Comparison of ENCODE assay signal across 8 cellular contexts in genomic region chr17:83079340-83079747, GRCh38. TPM values are rescaled to one million over a fixed set of nuclear protein-coding genes. Genes with fewer than 3 reads are reported as not detected.
DNase-seq lines count a peak whose midpoint lies in the region; ATAC-seq and TF ChIP-seq lines count a peak whose summit lies in the region.

METRNL (plus strand) TSS chr17:83079609; CDS start chr17:83079816, 207 bp downstream.

- H3K9me2 ChIP-seq in Loucy (replicated peaks; ENCODE audit: low read depth, low read length): no peaks in the 10 kb centered on the region

- peaks cover 8% of the 10 kb centered on the region for H4K20me1 ChIP-seq in Loucy (ENCODE audit: insufficient read depth, low read length, poor library complexity, severe bottlenecking)

- H3K9me3 Mint-ChIP-seq in activated CD4-positive, alpha-beta T cell treated with anti-CD3 and anti-CD28 coated beads for 36 hours (ENCODE audit: low read depth): no peaks in the 10 kb centered on the region

- DNase-seq in AG08396 (ENCODE audit: low spot score) (peak; percentile 97), dermis microvascular lymphatic vessel endothelial cell (ENCODE audit: low read depth in 2 of 2) (peak in 1 of 2 donors; percentile 70), left lung (peak; percentile 85 to 95)
- peak; percentile 82 for DNase-seq in activated CD4-positive, alpha-beta T cell treated with anti-CD3 and anti-CD28 coated beads for 36 hours
- DNase-seq in stimulated activated CD4-positive, alpha-beta T cell treated with anti-CD3 and anti-CD28 coated beads, Interleukin-2, amount 100 ng/mL, for 4 hours (ENCODE audit: low read depth): peak; percentile 13

- no peak within 1 kb of the TSS for H3K27ac Mint-ChIP-seq in activated CD4-positive, alpha-beta T cell treated with anti-CD3 and anti-CD28 coated beads for 36 hours

- H2AFZ ChIP-seq in Loucy (ENCODE audit: low read length): no peak within 1 kb of the TSS; the same call in 1 of the 2 replicates

- peak within 1 kb of the TSS; percentile 73 to 81 for H3K27ac ChIP-seq in left lung

- H3K36me3 Mint-ChIP-seq in activated CD4-positive, alpha-beta T cell treated with anti-CD3 and anti-CD28 coated beads for 36 hours (ENCODE audit: low read depth): peaks cover 4% of the 10 kb centered on the region

- H3K27me3 Mint-ChIP-seq in activated CD4-positive, alpha-beta T cell treated with anti-CD3 and anti-CD28 coated beads for 36 hours: peaks cover 7% of the 10 kb centered on the region

- H3K36me3 ChIP-seq in Loucy (ENCODE audit: insufficient read depth, low read length) (no peaks in the 10 kb centered on the region), left lung (peaks cover 0 to 6% of the 10 kb centered on the region in 2 donors)

- H3K4me1 ChIP-seq in Loucy (ENCODE audit: insufficient read depth, low read length, poor library complexity, severe bottlenecking) (peaks cover 28% of the 10 kb centered on the region), left lung (peaks cover 22 to 45% of the 10 kb centered on the region in 2 donors)

- peak; percentile 21 for ATAC-seq in activated CD4-positive, alpha-beta T cell treated with anti-CD3 and anti-CD28 coated beads for 36 hours
- ATAC-seq in left lung (peak; percentile 45), GM21737 (IDR thresholded peaks at IDR 0.05; ENCODE audit: unreplicated experiment) (no peak)

- intact Hi-C loops in activated CD4-positive, alpha-beta T cell treated with anti-CD3 and anti-CD28 coated beads for 36 hours (cut with DNase I, micrococcal nuclease): loop anchor here in 1 of 2 experiments (1.0 kb wide), 2 partner anchors 28 to 363 kb away; partner anchors contain the start of gene FN3KRP
- intact Hi-C loops in left lung (cut with DNase I): no loop called here

- H3K4me3 ChIP-seq in Loucy (ENCODE audit: low read length, poor library complexity, severe bottlenecking): peak within 1 kb of the TSS; percentile 69
- H3K4me3 ChIP-seq in left lung: peak within 1 kb of the TSS; percentile 62 to 76

- peak; percentile 60 for TF ChIP-seq POLR2A in GM18951 (IDR thresholded peaks at IDR 0.05; ENCODE audit: extremely low read depth, insufficient read depth, insufficient read length)

- POLR2A ChIA-PET in activated CD4-positive, alpha-beta T cell treated with anti-CD3 and anti-CD28 coated beads for 36 hours (lab: Charles Lee): no interaction called here

- peak within 1 kb of the TSS; percentile 54 for H3K4me2 ChIP-seq in Loucy (ENCODE audit: low read depth, low read length, poor library complexity, severe bottlenecking)

- TF ChIP-seq CTCF in Loucy (conservative IDR thresholded peaks at IDR 0.05; ENCODE audit: low read length) (no peak), left lung (IDR thresholded peaks at IDR 0.05) (no peak)

- no peaks in the 10 kb centered on the region for H3K9me3 ChIP-seq in Loucy (ENCODE audit: insufficient read depth, low read depth, low read length)
- no peaks in the 10 kb centered on the region for H3K9me3 ChIP-seq in left lung

- H3K79me2 ChIP-seq in Loucy (ENCODE audit: insufficient read depth, low read length): 0 out of 2 replicates have a peak, but pooled peaks cover 1% of the 10 kb centered on the region

- in situ Hi-C loops in GM18951 (cut with MboI; ENCODE audit: low sequenced_read_pairs, unreplicated experiment): no loop called here

- H3K4me3 Mint-ChIP-seq in activated CD4-positive, alpha-beta T cell treated with anti-CD3 and anti-CD28 coated beads for 36 hours: peak within 1 kb of the TSS; percentile 41

- peaks cover 26% of the 10 kb centered on the region for H3K4me1 Mint-ChIP-seq in activated CD4-positive, alpha-beta T cell treated with anti-CD3 and anti-CD28 coated beads for 36 hours

- H3K27me3 ChIP-seq in Loucy (ENCODE audit: insufficient read depth, low read length, poor library complexity, severe bottlenecking) (no peaks in the 10 kb centered on the region), left lung (peaks cover 0 to 46% of the 10 kb centered on the region in 2 donors)

- peaks cover 8% of the 10 kb centered on the region; the same call in 1 of the 2 replicates for H3F3A ChIP-seq in Loucy (ENCODE audit: low read depth)

- no peak within 1 kb of the TSS for H3K9ac ChIP-seq in Loucy (ENCODE audit: low read depth, low read length, poor library complexity, severe bottlenecking)

- CTCF ChIA-PET in activated CD4-positive, alpha-beta T cell treated with anti-CD3 and anti-CD28 coated beads for 36 hours (lab: Charles Lee): interaction anchor here (0.7 kb wide), 1 partner anchor 313 kb away, joined by 3 read pairs; no protein-coding TSS in a partner anchor

RNA-seq across cellular contexts. Expression of gene METRNL, which starts in this region (rescaled TPM):
- total RNA-seq in activated CD4-positive, alpha-beta T cell treated with anti-CD3 and anti-CD28 coated beads for 36 hours: 10 to 100 TPM; 22.4 to 26.3 TPM
- total RNA-seq in dermis microvascular lymphatic vessel endothelial cell (59.2 and 108 TPM in 2 replicates), left lung (10 to 100 TPM; 53.0 to 61.8 TPM)
